ENCODE assay signal across 33 cellular contexts in genomic region chr3:10937141-10937825, GRCh38. TPM values are rescaled to one million over a fixed set of nuclear protein-coding genes. Genes with fewer than 3 reads are reported as not detected.
"Had no signal": no experiment of that assay in that cellular context is flagged by ENCODE, and none has a peak within 500 bp of the region (broad histone marks: within the 10 kb centered on the region; RNA-seq: fewer than 3 reads in every experiment).

No MANE protein-coding gene starts in this region.

- H3K27me3 ChIP-seq: adrenal gland, ascending aorta, cardiac muscle cell, neutrophil, testis, transverse colon had no signal

- H3K27ac ChIP-seq: adrenal gland, ascending aorta, cardiac muscle cell, esophagus muscularis mucosa, left ventricle myocardium inferior, neutrophil, testis, transverse colon, VCaP had no signal

- H3K9me3 Mint-ChIP-seq: activated T-cell treated with anti-CD3 and anti-CD28 coated beads, Interleukin-2, amount 50 U/mL, for 72 hours; brain; effector memory CD8-positive, alpha-beta T cell had no signal

- H3K36me3 ChIP-seq: adrenal gland, ascending aorta, cardiac muscle cell, esophagus muscularis mucosa, left ventricle myocardium inferior, neutrophil, transverse colon had no signal

- H3K4me1 ChIP-seq: adrenal gland, ascending aorta, left ventricle myocardium inferior, transverse colon had no signal

- DNase-seq: activated CD4-positive, alpha-beta T cell treated with anti-CD3 and anti-CD28 coated beads for 4 hours; activated CD4-positive, alpha-beta T cell treated with anti-CD3 and anti-CD28 coated beads, Interleukin-2, amount 50 U/mL, for 4 hours; activated naive CD4-positive, alpha-beta T cell treated with anti-CD3 and anti-CD28 coated beads for 36 hours; activated naive CD8-positive, alpha-beta T cell treated with anti-CD3 and anti-CD28 coated beads for 36 hours; activated T-cell treated with anti-CD3 and anti-CD28 coated beads for 4 hours; activated T-cell treated with anti-CD3 and anti-CD28 coated beads, Interleukin-2, amount 50 U/mL, for 72 hours; adrenal gland; cortex of kidney; effector memory CD8-positive, alpha-beta T cell; foreskin melanocyte; left ventricle myocardium inferior; mucosa of descending colon; nephron progenitor cell; stimulated activated CD4-positive, alpha-beta T cell treated with anti-CD3 and anti-CD28 coated beads, Interleukin-2, amount 100 ng/mL, for 48 hours; stimulated activated naive CD8-positive, alpha-beta T cell treated with anti-CD3 and anti-CD28 coated beads, Interleukin-15, Interleukin-2, amounts not matched to agents 100 U/mL and 50 U/mL, for 24 hours; SW 1271; T-helper 9 cell; testis; transverse colon had no signal

- H3K4me1 Mint-ChIP-seq: activated naive CD8-positive, alpha-beta T cell treated with anti-CD3 and anti-CD28 coated beads for 36 hours; nephron progenitor cell had no signal

- H3K4me3 ChIP-seq: adrenal gland, ascending aorta, cardiac muscle cell, esophagus muscularis mucosa, left ventricle myocardium inferior, mucosa of descending colon, testis, transverse colon had no signal

- H3K27ac Mint-ChIP-seq: activated naive CD4-positive, alpha-beta T cell treated with anti-CD3 and anti-CD28 coated beads for 36 hours; activated naive CD8-positive, alpha-beta T cell treated with anti-CD3 and anti-CD28 coated beads for 36 hours; activated T-cell treated with anti-CD3 and anti-CD28 coated beads, Interleukin-2, amount 50 U/mL, for 72 hours; brain; effector memory CD8-positive, alpha-beta T cell; nephron progenitor cell; progenitor cell of endocrine pancreas; T-helper 1 cell treated with Interleukin-12 subunit alpha and Interleukin-12 subunit beta and Interleukin-4 antibody, amounts not matched to agents 30 μg/mL and 1 μg/mL, for 36 hours had no signal

- ATAC-seq: activated T-cell treated with anti-CD3 and anti-CD28 coated beads, Interleukin-2, amount 50 U/mL, for 72 hours; effector memory CD8-positive, alpha-beta T cell; mucosa of descending colon; stimulated activated naive CD8-positive, alpha-beta T cell treated with anti-CD3 and anti-CD28 coated beads, Interleukin-15, Interleukin-2, amounts not matched to agents 100 U/mL and 50 U/mL, for 24 hours had no signal

- H3K4me3 Mint-ChIP-seq: activated naive CD4-positive, alpha-beta T cell treated with anti-CD3 and anti-CD28 coated beads for 36 hours; activated naive CD8-positive, alpha-beta T cell treated with anti-CD3 and anti-CD28 coated beads for 36 hours; activated T-cell treated with anti-CD3 and anti-CD28 coated beads, Interleukin-2, amount 50 U/mL, for 72 hours; brain; effector memory CD8-positive, alpha-beta T cell; nephron progenitor cell; T-helper 1 cell treated with Interleukin-12 subunit alpha and Interleukin-12 subunit beta and Interleukin-4 antibody, amounts not matched to agents 30 μg/mL and 1 μg/mL, for 36 hours had no signal

- H3K9me3 ChIP-seq: adrenal gland, ascending aorta, neutrophil, testis, transverse colon had no signal

- FAIRE-seq: islet of Langerhans, TTC549, urothelium cell line had no signal

- H3K36me3 Mint-ChIP-seq: activated naive CD8-positive, alpha-beta T cell treated with anti-CD3 and anti-CD28 coated beads for 36 hours; brain had no signal

RNA-seq across cellular contexts. Expression of gene SLC6A1, which starts 55.3 kb away (rescaled TPM):
- total RNA-seq: activated naive CD4-positive, alpha-beta T cell treated with anti-CD3 and anti-CD28 coated beads for 36 hours; activated naive CD8-positive, alpha-beta T cell treated with anti-CD3 and anti-CD28 coated beads for 36 hours; activated T-cell treated with anti-CD3 and anti-CD28 coated beads, Interleukin-2, amount 50 U/mL, for 72 hours; cardiac muscle cell; glomerular endothelial cell; myocyte; progenitor cell of endocrine pancreas; renal cortical epithelial cell had no signal
- polyA plus RNA-seq: cardiac muscle cell had no signal
